ENCODE assay signal across 8 cellular contexts in genomic region chr18:5294113-5294617, GRCh38. TPM values are rescaled to one million over a fixed set of nuclear protein-coding genes. Genes with fewer than 3 reads are reported as not detected.
DNase-seq lines count a peak whose midpoint lies in the region; ATAC-seq and TF ChIP-seq lines count a peak whose summit lies in the region.

No MANE protein-coding gene starts in this region.

- POLR2A ChIA-PET in CD8-positive, alpha-beta T cell (lab: Charles Lee): interaction anchor here (0.7 to 5.7 kb wide), 19 partner anchors 7 to 184 kb away, joined by 3 to 192 read pairs (median 8); no protein-coding TSS in a partner anchor

- no peak for ATAC-seq in CD8-positive, alpha-beta T cell
- ATAC-seq in GM19452 (IDR thresholded peaks at IDR 0.05; ENCODE audit: unreplicated experiment): no peak
- ATAC-seq in esophagus mucosa: no peak

- CTCF ChIA-PET in CD8-positive, alpha-beta T cell (lab: Charles Lee): interaction anchor here (0.6 to 3.9 kb wide), 4 partner anchors 56 to 1769 kb away, joined by 3 to 27 read pairs (median 4); no protein-coding TSS in a partner anchor

- peak in 2 of 7 experiments; percentile 37 to 40 for DNase-seq in CD8-positive, alpha-beta T cell
- DNase-seq in HuH-7 (ENCODE audit: low spot score) (peak; percentile 15), GM03348 (ENCODE audit: low spot score) (no peak)
- DNase-seq in stimulated activated CD4-positive, alpha-beta T cell treated with anti-CD3 and anti-CD28 coated beads, Interleukin-15, amount 100 ng/mL, for 24 hours: peak; percentile 73

- H3K4me1 Mint-ChIP-seq in CD8-positive, alpha-beta T cell (ENCODE audit: low read depth): peaks cover 39% of the 10 kb centered on the region
- peaks cover 36% of the 10 kb centered on the region for H3K4me1 Mint-ChIP-seq in activated naive CD8-positive, alpha-beta T cell (ENCODE audit: low read depth)

- H3K27ac Mint-ChIP-seq in CD8-positive, alpha-beta T cell: peak overlapping the region; percentile 99
- H3K27ac Mint-ChIP-seq in activated naive CD8-positive, alpha-beta T cell: peak overlapping the region; percentile 92

- H3K9me3 ChIP-seq in CD8-positive, alpha-beta T cell (ENCODE audit: low read length): no peaks in the 10 kb centered on the region
- no peaks in the 10 kb centered on the region for H3K9me3 ChIP-seq in iPS-20b (ENCODE audit: insufficient read depth, low read depth, low read length)

- no peaks in the 10 kb centered on the region for H3K9me3 Mint-ChIP-seq in CD8-positive, alpha-beta T cell
- no peaks in the 10 kb centered on the region for H3K9me3 Mint-ChIP-seq in activated naive CD8-positive, alpha-beta T cell (ENCODE audit: low read depth)

- no peaks in the 10 kb centered on the region for H3K27me3 ChIP-seq in CD8-positive, alpha-beta T cell (ENCODE audit: insufficient read depth, low read length)
- peaks cover 18% of the 10 kb centered on the region for H3K27me3 ChIP-seq in iPS-20b (ENCODE audit: insufficient read depth, low read length)

- peaks cover 35% of the 10 kb centered on the region for H3K36me3 Mint-ChIP-seq in CD8-positive, alpha-beta T cell
- peaks cover 14% of the 10 kb centered on the region for H3K36me3 Mint-ChIP-seq in activated naive CD8-positive, alpha-beta T cell

- intact Hi-C loops in CD8-positive, alpha-beta T cell (cut with DNase I, micrococcal nuclease): loop anchor here (5.0 to 10.0 kb wide), 2 partner anchors 132 to 189 kb away; no protein-coding TSS in a partner anchor

- H3K4me1 ChIP-seq in CD8-positive, alpha-beta T cell (ENCODE audit: insufficient read depth, low read length): peaks cover 27% of the 10 kb centered on the region
- H3K4me1 ChIP-seq in iPS-20b (ENCODE audit: insufficient read depth, low read length): peaks cover 5% of the 10 kb centered on the region; the same call in 1 of the 2 replicates

- TF ChIP-seq CTCF in CD8-positive, alpha-beta T cell (IDR thresholded peaks at IDR 0.05): no peak

- H3K27ac ChIP-seq in CD8-positive, alpha-beta T cell (ENCODE audit: low read depth, low read length): peak overlapping the region; percentile 88
- peak overlapping the region; percentile 97 for H3K27ac ChIP-seq in iPS-20b (ENCODE audit: low read length)

- peak overlapping the region; percentile 66 for H3K4me3 ChIP-seq in CD8-positive, alpha-beta T cell (ENCODE audit: low read depth, low read length)
- H3K4me3 ChIP-seq in iPS-20b (ENCODE audit: low read length): peak overlapping the region; percentile 94

- H3K27me3 Mint-ChIP-seq in CD8-positive, alpha-beta T cell (ENCODE audit: low read depth): peaks cover 3% of the 10 kb centered on the region
- H3K27me3 Mint-ChIP-seq in activated naive CD8-positive, alpha-beta T cell: no peaks in the 10 kb centered on the region

- H3K9ac ChIP-seq in iPS-20b (ENCODE audit: low read depth, low read length): peak overlapping the region; percentile 95; the same call in 1 of the 2 replicates

- H3K36me3 ChIP-seq in CD8-positive, alpha-beta T cell (ENCODE audit: insufficient read depth, low read length): peaks cover 12% of the 10 kb centered on the region
- H3K36me3 ChIP-seq in iPS-20b (ENCODE audit: insufficient read depth, low read depth, low read length): peaks cover 23% of the 10 kb centered on the region

- peak overlapping the region; percentile 91 for H3K4me3 Mint-ChIP-seq in CD8-positive, alpha-beta T cell
- peak overlapping the region; percentile 88 for H3K4me3 Mint-ChIP-seq in activated naive CD8-positive, alpha-beta T cell

RNA-seq across cellular contexts. Expression of gene ZBTB14, which starts 1.4 kb away (rescaled TPM):
- total RNA-seq in CD8-positive, alpha-beta T cell: 10 to 100 TPM; 20.4 to 21.6 TPM
- total RNA-seq in esophagus mucosa: 7.1 TPM
